Comparison of ENCODE assay signal across 14 cellular contexts in genomic region chr11:100810146-100810545, GRCh38.
DNase-seq lines count a peak whose midpoint lies in the region; ATAC-seq and TF ChIP-seq lines count a peak whose summit lies in the region.
"Had no signal": no experiment of that assay in that cellular context is flagged by ENCODE, and none has a peak within 500 bp of the region (broad histone marks: within the 10 kb centered on the region; RNA-seq: fewer than 3 reads in every experiment).

No MANE protein-coding gene starts in this region.

- H3K4me1 Mint-ChIP-seq in chondrocyte (ENCODE audit: low read depth): peaks cover 17% of the 10 kb centered on the region
- H3K4me1 Mint-ChIP-seq: activated B cell treated with CpG ODN at 0.5 μM for 24 hours had no signal

- no peak overlapping the region for H3K4me3 Mint-ChIP-seq in chondrocyte (ENCODE audit: unreplicated experiment)
- H3K4me3 Mint-ChIP-seq: activated B cell treated with CpG ODN at 0.5 μM for 24 hours; CD4-positive, CD25-positive, alpha-beta regulatory T cell had no signal

- TF ChIP-seq CTCF in RWPE1 (conservative IDR thresholded peaks at IDR 0.05; ENCODE audit: low read depth) (no peak), chondrocyte (IDR thresholded peaks at IDR 0.05) (no peak)

- no peak overlapping the region for H3K27ac ChIP-seq in RWPE1

- peaks cover 3% of the 10 kb centered on the region for H3K9me3 Mint-ChIP-seq in chondrocyte (ENCODE audit: low read depth)
- H3K9me3 Mint-ChIP-seq: activated B cell treated with CpG ODN at 0.5 μM for 24 hours had no signal

- H3K36me3 Mint-ChIP-seq in chondrocyte (ENCODE audit: low read depth): no peaks in the 10 kb centered on the region
- H3K36me3 Mint-ChIP-seq: CD4-positive, CD25-positive, alpha-beta regulatory T cell had no signal

- H3K27ac Mint-ChIP-seq in chondrocyte (ENCODE audit: unreplicated experiment): no peak overlapping the region
- H3K27ac Mint-ChIP-seq: activated B cell treated with CpG ODN at 0.5 μM for 24 hours; CD4-positive, CD25-positive, alpha-beta regulatory T cell had no signal

- POLR2A ChIA-PET in RWPE1 (lab: Yijun Ruan, JAX; ENCODE audit: low non-redundant PET): no interaction called here

- ATAC-seq in GM18499 (IDR thresholded peaks at IDR 0.05; ENCODE audit: insufficient read depth, unreplicated experiment) (peak; percentile 68), HG02884 (IDR thresholded peaks at IDR 0.05; ENCODE audit: unreplicated experiment) (peak; percentile 55)
- ATAC-seq: left colon had no signal

- CTCF ChIA-PET in RWPE1 (lab: Yijun Ruan, JAX): no interaction called here

- H3K27me3 Mint-ChIP-seq in chondrocyte (ENCODE audit: low read depth): no peaks in the 10 kb centered on the region
- H3K27me3 Mint-ChIP-seq: activated B cell treated with CpG ODN at 0.5 μM for 24 hours; CD4-positive, CD25-positive, alpha-beta regulatory T cell had no signal

- peak; percentile 25 for DNase-seq in RWPE1 (ENCODE audit: low spot score)
- peak; percentile 78 for DNase-seq in kidney glomerular epithelial cell (lab: John Stamatoyannopoulos, UW)
- DNase-seq in chondrocyte (ENCODE audit: low spot score): no peak
- no peak for DNase-seq in putamen (ENCODE audit: low spot score)
- DNase-seq in activated T-cell treated with anti-CD3 and anti-CD28 coated beads for 4 hours: no peak
- DNase-seq in foreskin melanocyte: no peak
- DNase-seq: activated B cell treated with CpG ODN at 0.5 μM for 24 hours; anterior cingulate cortex; CD4-positive, CD25-positive, alpha-beta regulatory T cell; left colon; NCI-H1694; NCI-H82 had no signal

Comparison
In these comparisons a context has a peak if more than half of its experiments do, and no peak if none do; other contexts are left out.
1. DNase-seq: peak in RWPE1 (single experiment) and kidney glomerular epithelial cell (single experiment); none in chondrocyte (single experiment), putamen (single experiment), activated T-cell treated with anti-CD3 and anti-CD28 coated beads for 4 hours (single experiment) and foreskin melanocyte (single experiment).